Comparison of ENCODE assay signal across 1 cellular context in genomic region chr6:17707371-17707651, GRCh38.
TF ChIP-seq lines count a peak whose summit lies in the region.

No MANE protein-coding gene starts in this region.

TF ChIP-seq in endothelial cell of umbilical vein, 7 proteins besides CTCF, POLR2A, EP300 and RAD21 (continued from another document):
- TF ChIP-seq POLR2AphosphoS5 (IDR thresholded peaks at IDR 0.05; ENCODE audit: insufficient read depth, low read depth, low read length), result no peak
